Comparison of ENCODE assay signal across 8 cellular contexts in genomic region chr9:104094534-104095020, GRCh38. TPM values are rescaled to one million over a fixed set of nuclear protein-coding genes. Genes with fewer than 3 reads are reported as not detected.
DNase-seq lines count a peak whose midpoint lies in the region; ATAC-seq and TF ChIP-seq lines count a peak whose summit lies in the region.

No MANE protein-coding gene starts in this region.

- H3K4me1 ChIP-seq in BE2C (no peaks in the 10 kb centered on the region), testis (peaks cover 8% of the 10 kb centered on the region)

- H3K27ac Mint-ChIP-seq in activated B cell treated with CpG ODN at 0.5 μM for 24 hours, result peak overlapping the region; percentile 99

- peaks cover 9% of the 10 kb centered on the region for H3K36me3 Mint-ChIP-seq in activated B cell treated with CpG ODN at 0.5 μM for 24 hours (ENCODE audit: low read depth)

- H3K27ac ChIP-seq in testis, result peak overlapping the region; percentile 92 to 98

- H3K27me3 ChIP-seq in BE2C, result no peaks in the 10 kb centered on the region
- H3K27me3 ChIP-seq in testis, result no peaks in the 10 kb centered on the region

- no peaks in the 10 kb centered on the region for H3K27me3 Mint-ChIP-seq in activated B cell treated with CpG ODN at 0.5 μM for 24 hours

- CTCF ChIA-PET in activated B cell treated with CpG ODN at 0.5 μM for 24 hours (lab: Charles Lee), result no interaction called here

- H3K4me1 Mint-ChIP-seq in activated B cell treated with CpG ODN at 0.5 μM for 24 hours, result peaks cover 31% of the 10 kb centered on the region

- TF ChIP-seq POLR2A in testis (IDR thresholded peaks at IDR 0.05), result no peak

- H3K4me3 ChIP-seq in BE2C (ENCODE audit: low read depth, low read length) (peak overlapping the region; percentile 76), testis (peak overlapping the region; percentile 70 to 91)

- intact Hi-C loops in activated B cell treated with CpG ODN at 0.5 μM for 24 hours (cut with micrococcal nuclease) (loop anchor here (1.0 to 5.0 kb wide), 7 partner anchors 653 to 1601 kb away; partner anchors contain the start of genes ABCA1, NIPSNAP3A, NIPSNAP3B and SLC44A1), testis (cut with DNase I; ENCODE audit: low total_unique reads) (no loop called here), left colon (cut with DNase I, micrococcal nuclease) (no loop called here)

- ATAC-seq in GM18867 (IDR thresholded peaks at IDR 0.05; ENCODE audit: unreplicated experiment) (peak; percentile 6), HG03432 (IDR thresholded peaks at IDR 0.05; ENCODE audit: unreplicated experiment) (peak; percentile 4), activated B cell treated with CpG ODN at 0.5 μM for 24 hours (ENCODE audit: low read depth) (no peak), left colon (no peak)

- TF ChIP-seq CTCF in BE2C (IDR thresholded peaks at IDR 0.05; ENCODE audit: low read depth, low read length) (no peak), activated B cell treated with CpG ODN at 0.5 μM for 24 hours (IDR thresholded peaks at IDR 0.05) (no peak), testis (IDR thresholded peaks at IDR 0.05) (no peak)

- no peaks in the 10 kb centered on the region for H3K9me3 ChIP-seq in BE2C
- no peaks in the 10 kb centered on the region for H3K9me3 ChIP-seq in testis

- WGBS in testis, 2 donors, result 0% methylated on average over 16 to 18 of the region's 18 CpGs

- no peaks in the 10 kb centered on the region for H3K9me3 Mint-ChIP-seq in activated B cell treated with CpG ODN at 0.5 μM for 24 hours

- POLR2A ChIA-PET in activated B cell treated with CpG ODN at 0.5 μM for 24 hours (lab: Charles Lee), result interaction anchor here (0.8 to 1.9 kb wide), 4 partner anchors 653 to 1298 kb away, joined by 3 to 9 read pairs (median 6); partner anchors contain the start of genes NIPSNAP3A, NIPSNAP3B and SLC44A1

- H3K36me3 ChIP-seq in BE2C (no peaks in the 10 kb centered on the region), testis (ENCODE audit: low read depth, missing control alignments) (no peaks in the 10 kb centered on the region)

- DNase-seq in BE2C (no peak), activated B cell treated with CpG ODN at 0.5 μM for 24 hours (no peak), iPS-NIHi11 (ENCODE audit: low spot score) (peak; percentile 83), testis (no peak), left colon (no peak)
- no peak for DNase-seq in central memory CD4-positive, alpha-beta T cell

- H3K4me3 Mint-ChIP-seq in activated B cell treated with CpG ODN at 0.5 μM for 24 hours, result peak overlapping the region; percentile 99

RNA-seq across cellular contexts. Expression of gene SMC2, which starts 0.5 kb away (rescaled TPM):
- polyA plus RNA-seq in BE2C (2012; ENCODE audit: insufficient read depth, insufficient read length, low read depth), result 5.7 TPM
- total RNA-seq in activated B cell treated with CpG ODN at 0.5 μM for 24 hours (12.5 and 13.5 TPM in 2 replicates), testis (10 to 100 TPM; 18.6 to 25.9 TPM), left colon (10 to 100 TPM in 1 of 2 donors, 1 to 10 TPM in 1; 8.9 to 10.0 TPM)
- polyA plus RNA-seq in testis (ENCODE audit: insufficient read depth, low read depth, low replicate concordance), result 6.1 TPM

Comparison
In these comparisons a context has a peak if more than half of its experiments do, and no peak if none do; other contexts are left out.
1. ATAC-seq: peak in GM18867 (single experiment) and HG03432 (single experiment); none in activated B cell treated with CpG ODN at 0.5 μM for 24 hours (single experiment) and left colon (single experiment).